ENCODE assay signal across 16 cellular contexts in the genomic region with DNA sequence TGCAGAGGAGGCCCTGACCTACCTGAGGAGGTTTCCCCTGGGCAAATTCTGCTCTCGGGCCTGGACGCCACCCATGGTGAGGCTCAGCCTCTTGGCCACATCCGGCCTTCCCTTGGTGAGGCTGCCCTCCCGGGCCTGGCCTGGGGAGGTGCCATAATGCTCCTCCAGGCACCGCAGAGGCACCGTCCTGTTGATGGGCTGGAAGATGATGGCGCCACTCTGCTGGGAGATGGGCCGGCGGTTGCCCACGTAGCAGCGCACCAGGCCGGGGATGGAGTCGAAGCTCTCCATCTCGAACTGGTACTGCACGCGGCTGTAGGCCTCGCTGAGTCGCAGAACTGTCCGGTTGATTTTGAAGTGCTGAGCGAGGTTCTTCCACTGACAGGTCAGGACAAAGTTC.
"Had no signal": no experiment of that assay in that cellular context is flagged by ENCODE, and none has a peak within 500 bp of the region (broad histone marks: within the 10 kb centered on the region; RNA-seq: fewer than 3 reads in every experiment).

No MANE protein-coding gene starts in this region.

- H3K4me3 Mint-ChIP-seq: activated CD4-positive, alpha-beta T cell treated with anti-CD3 and anti-CD28 coated beads for 36 hours; naive thymus-derived CD8-positive, alpha-beta T cell; WTC11 had no signal

- H3K36me3 ChIP-seq: uterus had no signal

- DNase-seq: activated CD4-positive, alpha-beta T cell treated with anti-CD3 and anti-CD28 coated beads for 36 hours; activated CD4-positive, alpha-beta T cell treated with anti-CD3 and anti-CD28 coated beads, Interleukin-2, amount 50 U/mL, for 48 hours; activated gamma-delta T cell; adrenal gland; effector memory CD4-positive, alpha-beta T cell; foreskin keratinocyte; hypothalamus; naive thymus-derived CD8-positive, alpha-beta T cell; stimulated activated CD4-positive, alpha-beta T cell treated with anti-CD3 and anti-CD28 coated beads, Interleukin-2, amount 100 ng/mL, for 24 hours; stimulated activated naive CD4-positive, alpha-beta T cell treated with Interleukin-2 at 50 U/mL for 16 hours; substantia nigra; tibial artery; uterus had no signal

- H3K27me3 ChIP-seq: adrenal gland, foreskin keratinocyte, tibial artery, uterus had no signal

- H3K4me3 ChIP-seq: adrenal gland, tibial artery, uterus had no signal

- H3K9me3 ChIP-seq: adrenal gland, tibial artery, uterus had no signal

- H3K27ac Mint-ChIP-seq: activated CD4-positive, alpha-beta T cell treated with anti-CD3 and anti-CD28 coated beads for 36 hours; WTC11 had no signal

- H3K36me3 Mint-ChIP-seq: activated naive CD4-positive, alpha-beta T cell treated with anti-CD3 and anti-CD28 coated beads, Interleukin-2, amount 50 U/mL, for 72 hours had no signal

- H3K9ac ChIP-seq: parathyroid adenoma had no signal

- H3K9me3 Mint-ChIP-seq: activated naive CD4-positive, alpha-beta T cell treated with anti-CD3 and anti-CD28 coated beads, Interleukin-2, amount 50 U/mL, for 72 hours; naive thymus-derived CD8-positive, alpha-beta T cell; WTC11 had no signal

- H3K4me1 ChIP-seq: uterus had no signal

- H3K27me3 Mint-ChIP-seq: activated CD4-positive, alpha-beta T cell treated with anti-CD3 and anti-CD28 coated beads for 36 hours; naive thymus-derived CD8-positive, alpha-beta T cell had no signal

- H3K27ac ChIP-seq: adrenal gland, foreskin keratinocyte, parathyroid adenoma, tibial artery, uterus had no signal
